ENCODE assay signal across 11 cellular contexts in the genomic region with DNA sequence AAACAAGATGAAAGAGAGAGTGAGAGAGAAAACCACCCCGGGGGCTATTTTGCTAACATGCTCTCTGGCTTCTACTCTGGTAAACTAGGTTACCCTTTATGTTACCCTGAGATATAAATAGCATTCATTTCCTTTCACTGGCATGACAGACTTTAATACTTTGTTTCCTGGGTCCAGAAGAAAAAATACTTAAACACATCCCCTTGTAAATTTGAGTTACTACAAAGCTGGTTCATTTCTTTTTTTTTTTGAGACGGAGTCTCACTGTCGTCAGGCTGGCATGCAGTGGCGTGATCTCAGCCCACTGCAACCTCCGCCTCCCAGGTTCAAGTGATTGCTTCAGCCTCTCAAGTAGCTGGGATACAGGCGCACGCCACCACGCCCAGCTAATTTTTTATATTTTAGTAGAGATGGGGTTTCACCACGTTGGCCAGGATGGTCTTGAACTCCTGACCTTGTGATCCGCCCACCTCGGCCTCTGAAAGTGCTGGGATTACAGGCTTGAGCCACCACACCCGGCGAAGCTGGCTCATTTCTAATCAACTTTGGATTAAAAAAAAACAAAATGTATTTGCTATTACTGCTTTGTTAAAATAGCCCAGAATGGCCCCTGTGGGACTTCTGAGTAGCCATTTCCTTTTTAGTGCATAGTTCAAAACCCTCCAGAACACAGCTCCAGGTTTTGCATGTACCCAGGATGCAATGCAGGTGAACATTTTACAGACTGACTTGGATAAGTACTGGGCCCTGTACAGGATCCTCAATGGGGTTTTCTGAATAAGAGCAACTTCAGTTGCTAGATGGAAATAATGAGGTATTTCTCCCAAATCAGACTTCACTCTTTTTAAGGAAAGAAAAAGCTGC. TPM values are rescaled to one million over a fixed set of nuclear protein-coding genes. Genes with fewer than 3 reads are reported as not detected.
DNase-seq lines count a peak whose midpoint lies in the region; ATAC-seq and TF ChIP-seq lines count a peak whose summit lies in the region.
"Had no signal": no experiment of that assay in that cellular context is flagged by ENCODE, and none has a peak within 500 bp of the region (broad histone marks: within the 10 kb centered on the region; RNA-seq: fewer than 3 reads in every experiment).

No MANE protein-coding gene starts in this region.

- H3K36me3 ChIP-seq in subcutaneous abdominal adipose tissue (ENCODE audit: control insufficient read depth in 5 of 5, insufficient read depth in 5 of 5, low read length in 5 of 5) = peaks cover 0 to 10% (median 2%) of the 10 kb centered on the region in 5 donors

- intact Hi-C loops in activated naive CD4-positive, alpha-beta T cell treated with anti-CD3 and anti-CD28 coated beads for 36 hours (cut with micrococcal nuclease) = no loop called here

- no peaks in the 10 kb centered on the region for H3K27me3 ChIP-seq in subcutaneous abdominal adipose tissue (ENCODE audit: control insufficient read depth in 5 of 5, insufficient read depth in 4 of 5, low read length in 5 of 5)

- peak overlapping the region; percentile 11 for H3K27ac ChIP-seq in subcutaneous abdominal adipose tissue (ENCODE audit: low read depth, low read length)

- TF ChIP-seq CTCF in astrocyte of the spinal cord (IDR thresholded peaks at IDR 0.05; ENCODE audit: low read depth, low read length) = no peak

- H3K9ac ChIP-seq in subcutaneous abdominal adipose tissue (ENCODE audit: low read length in 5 of 5) = peak overlapping the region in 1 of 5 donors; percentile 7

- H3K9me3 Mint-ChIP-seq in activated naive CD4-positive, alpha-beta T cell treated with anti-CD3 and anti-CD28 coated beads for 36 hours = no peaks in the 10 kb centered on the region
- H3K9me3 Mint-ChIP-seq in activated naive CD4-positive, alpha-beta T cell treated with anti-CD3 and anti-CD28 coated beads, Interleukin-2, amount 50 U/mL, for 72 hours = no peaks in the 10 kb centered on the region

- CTCF ChIA-PET in activated naive CD4-positive, alpha-beta T cell treated with anti-CD3 and anti-CD28 coated beads for 36 hours (lab: Charles Lee) = interaction anchor here (0.7 kb wide), 1 partner anchor 440 kb away, joined by 3 read pairs; no protein-coding TSS in a partner anchor

- no peak for ATAC-seq in activated naive CD4-positive, alpha-beta T cell treated with anti-CD3 and anti-CD28 coated beads, Interleukin-2, amount 50 U/mL, for 72 hours
- ATAC-seq in HG03175 (IDR thresholded peaks at IDR 0.05; ENCODE audit: unreplicated experiment) = peak; percentile 63

- in situ Hi-C loops in astrocyte of the spinal cord (cut with HindIII; ENCODE audit: low sequenced_read_pairs) = no loop called here

- no peaks in the 10 kb centered on the region for H3K9me3 ChIP-seq in subcutaneous abdominal adipose tissue (ENCODE audit: control insufficient read depth in 5 of 5, low read length in 5 of 5)

- no peaks in the 10 kb centered on the region for H3K27me3 Mint-ChIP-seq in activated naive CD4-positive, alpha-beta T cell treated with anti-CD3 and anti-CD28 coated beads for 36 hours (ENCODE audit: low read depth)

- H3K4me3 ChIP-seq in astrocyte of the spinal cord (ENCODE audit: low read depth, low read length) (no peak overlapping the region), subcutaneous abdominal adipose tissue (ENCODE audit: low read depth in 1 of 5, low read length in 5 of 5) (no peak overlapping the region)

- H3K4me3 Mint-ChIP-seq in activated naive CD4-positive, alpha-beta T cell treated with anti-CD3 and anti-CD28 coated beads for 36 hours = no peak overlapping the region

- H3K4me1 Mint-ChIP-seq in activated naive CD4-positive, alpha-beta T cell treated with anti-CD3 and anti-CD28 coated beads for 36 hours (ENCODE audit: low read depth) = peaks cover 54% of the 10 kb centered on the region

- H3K36me3 Mint-ChIP-seq in activated naive CD4-positive, alpha-beta T cell treated with anti-CD3 and anti-CD28 coated beads for 36 hours (ENCODE audit: low read depth) = peaks cover 10% of the 10 kb centered on the region
- H3K36me3 Mint-ChIP-seq in activated naive CD4-positive, alpha-beta T cell treated with anti-CD3 and anti-CD28 coated beads, Interleukin-2, amount 50 U/mL, for 72 hours = peaks cover 0 to 11% of the 10 kb centered on the region in 2 donors

- peak overlapping the region; percentile 26 for H3K27ac Mint-ChIP-seq in activated naive CD4-positive, alpha-beta T cell treated with anti-CD3 and anti-CD28 coated beads for 36 hours
- peak overlapping the region in 1 of 2 donors; percentile 19 for H3K27ac Mint-ChIP-seq in activated naive CD4-positive, alpha-beta T cell treated with anti-CD3 and anti-CD28 coated beads, Interleukin-2, amount 50 U/mL, for 72 hours

- no peak for DNase-seq in activated naive CD4-positive, alpha-beta T cell treated with anti-CD3 and anti-CD28 coated beads for 36 hours
- DNase-seq in activated naive CD4-positive, alpha-beta T cell treated with anti-CD3 and anti-CD28 coated beads, Interleukin-2, amount 50 U/mL, for 72 hours (ENCODE audit: low spot score in 2 of 2) = no peak
- peak; percentile 23 for DNase-seq in astrocyte of the spinal cord (ENCODE audit: low read depth, low spot score)
- DNase-seq in globus pallidus (ENCODE audit: low spot score) = no peak
- DNase-seq in NCI-H2196 (lab: John Stamatoyannopoulos, UW; ENCODE audit: unreplicated experiment) = no peak
- DNase-seq in dedifferentiated amniotic fluid mesenchymal stem cell (ENCODE audit: extremely low spot score) = no peak
- DNase-seq: AML-193, NCI-H1048, T-helper 9 cell had no signal

- peaks cover 3 to 28% (median 19%) of the 10 kb centered on the region in 5 donors for H3K4me1 ChIP-seq in subcutaneous abdominal adipose tissue (ENCODE audit: control insufficient read depth in 5 of 5, insufficient read depth in 5 of 5, low read length in 5 of 5)

RNA-seq across cellular contexts. Expression of a gene that starts 20.6 kb away (rescaled TPM):
- total RNA-seq in activated naive CD4-positive, alpha-beta T cell treated with anti-CD3 and anti-CD28 coated beads for 36 hours = 10 to 100 TPM; 30.4 to 31.2 TPM
- 10 to 100 TPM; 34.2 to 52.7 TPM for total RNA-seq in activated naive CD4-positive, alpha-beta T cell treated with anti-CD3 and anti-CD28 coated beads, Interleukin-2, amount 50 U/mL, for 72 hours
